13 cellular contexts compared by ENCODE assay signal in genomic region chr1:206459703-206460102, GRCh38. TPM values are rescaled to one million over a fixed set of nuclear protein-coding genes. Genes with fewer than 3 reads are reported as not detected.
DNase-seq lines count a peak whose midpoint lies in the region; ATAC-seq and TF ChIP-seq lines count a peak whose summit lies in the region.
"Had no signal": no experiment of that assay in that cellular context is flagged by ENCODE, and none has a peak within 500 bp of the region (broad histone marks: within the 10 kb centered on the region; RNA-seq: fewer than 3 reads in every experiment).

No MANE protein-coding gene starts in this region.

- H3K9me3 ChIP-seq in heart right ventricle (no peaks in the 10 kb centered on the region), right atrium auricular region (no peaks in the 10 kb centered on the region), endodermal cell (ENCODE audit: control insufficient read depth, low read length) (no peaks in the 10 kb centered on the region), ovary (no peaks in the 10 kb centered on the region)
- H3K9me3 ChIP-seq: BLaER1 treated with 17β-estradiol and CSF1 and Interleukin-3, amounts not matched to agents 10 nM and 100 nM had no signal

- ATAC-seq in heart right ventricle: no peak
- ATAC-seq in WTC11: no peak
- ATAC-seq in stimulated activated effector memory CD8-positive, alpha-beta T cell treated with anti-CD3 and anti-CD28 coated beads, Interleukin-12 subunit alpha, Interleukin-12 subunit beta, amount 100 ng/mL, for 72 hours: no peak

- H3K36me3 ChIP-seq in heart right ventricle (peaks cover 0 to 56% (median 4%) of the 10 kb centered on the region in 9 donors), right atrium auricular region (peaks cover 22% of the 10 kb centered on the region), endodermal cell (ENCODE audit: control insufficient read depth, insufficient read depth, low read length) (peaks cover 89% of the 10 kb centered on the region), ovary (no peaks in the 10 kb centered on the region)

- H3K36me3 Mint-ChIP-seq in WTC11: peaks cover 33% of the 10 kb centered on the region
- peaks cover 73% of the 10 kb centered on the region for H3K36me3 Mint-ChIP-seq in endodermal cell (ENCODE audit: low read depth)
- H3K36me3 Mint-ChIP-seq in stimulated activated effector memory CD8-positive, alpha-beta T cell treated with anti-CD3 and anti-CD28 coated beads, Interleukin-12 subunit alpha, Interleukin-12 subunit beta, amount 100 ng/mL, for 72 hours: no peaks in the 10 kb centered on the region

- no peak for TF ChIP-seq EP300 in ovary (IDR thresholded peaks at IDR 0.05)

- H3K4me3 ChIP-seq in heart right ventricle (no peak overlapping the region), right atrium auricular region (no peak overlapping the region), endodermal cell (ENCODE audit: low read length) (no peak overlapping the region), ovary (no peak overlapping the region)
- H3K4me3 ChIP-seq: BLaER1 treated with 17β-estradiol and CSF1 and Interleukin-3, amounts not matched to agents 10 nM and 100 nM had no signal

- CTCF ChIA-PET in WTC11 (lab: Charles Lee): interaction anchor here (0.6 to 1.7 kb wide), 3 partner anchors 10 to 20 kb away, joined by 4 to 8 read pairs (median 5); partner anchors contain the start of gene IKBKE

- TF ChIP-seq CTCF in heart right ventricle (IDR thresholded peaks at IDR 0.05) (no peak), right atrium auricular region (IDR thresholded peaks at IDR 0.05) (no peak), WTC11 (IDR thresholded peaks at IDR 0.05) (no peak), endodermal cell (conservative IDR thresholded peaks at IDR 0.05) (no peak), ovary (IDR thresholded peaks at IDR 0.05) (no peak)

- H3K4me1 ChIP-seq in heart right ventricle: peaks cover 5 to 66% (median 47%) of the 10 kb centered on the region in 9 donors
- H3K4me1 ChIP-seq in right atrium auricular region: peaks cover 0 to 27% of the 10 kb centered on the region in 2 donors
- no peaks in the 10 kb centered on the region for H3K4me1 ChIP-seq in endodermal cell (ENCODE audit: control insufficient read depth, insufficient read depth, low read length)
- H3K4me1 ChIP-seq in ovary (ENCODE audit: insufficient read depth): no peaks in the 10 kb centered on the region

- POLR2A ChIA-PET in WTC11 (lab: Charles Lee): no interaction called here

- no peak for TF ChIP-seq POLR2A in ovary (IDR thresholded peaks at IDR 0.05)

- DNase-seq in heart right ventricle (no peak), right atrium auricular region (ENCODE audit: low spot score) (no peak), WTC11 (ENCODE audit: low spot score) (no peak), endodermal cell (no peak), ovary (no peak), NCI-H1930 (lab: John Stamatoyannopoulos, UW) (no peak), kidney glomerular epithelial cell (lab: John Stamatoyannopoulos, UW) (no peak)
- no peak for DNase-seq in stimulated activated effector memory CD8-positive, alpha-beta T cell treated with anti-CD3 and anti-CD28 coated beads, Interleukin-12 subunit alpha, Interleukin-12 subunit beta, amount 100 ng/mL, for 72 hours (ENCODE audit: low spot score in 2 of 2)
- DNase-seq: ACHN; CD4-positive, CD25-positive, alpha-beta regulatory T cell; DMS53 had no signal

- intact Hi-C loops in heart right ventricle (cut with DNase I) (no loop called here), ovary (cut with DNase I) (no loop called here)

- H3K27me3 ChIP-seq in heart right ventricle (no peaks in the 10 kb centered on the region), right atrium auricular region (no peaks in the 10 kb centered on the region), endodermal cell (ENCODE audit: control insufficient read depth, insufficient read depth, low read length, poor library complexity, severe bottlenecking) (no peaks in the 10 kb centered on the region), ovary (no peaks in the 10 kb centered on the region)
- H3K27me3 ChIP-seq: BLaER1 treated with 17β-estradiol and CSF1 and Interleukin-3, amounts not matched to agents 10 nM and 100 nM had no signal

- WGBS in heart right ventricle, 2 donors: 97 to 98% methylated on average over 4 of the region's 4 CpGs
- WGBS in endodermal cell (ENCODE audit: insufficient coverage in 1 of 2, insufficient read length in 1 of 2), 2 experiments: 88 to 95% methylated on average over 2 to 4 of the region's 4 CpGs
- 91 to 96% (median 96%) methylated on average over 4 of the region's 4 CpGs for WGBS in ovary, 3 donors

- 0 out of 2 replicates have a peak overlapping the region, but pooled peaks have one; percentile 12 for H3K27ac Mint-ChIP-seq in WTC11
- peak overlapping the region; percentile 8 for H3K27ac Mint-ChIP-seq in endodermal cell
- H3K27ac Mint-ChIP-seq in stimulated activated effector memory CD8-positive, alpha-beta T cell treated with anti-CD3 and anti-CD28 coated beads, Interleukin-12 subunit alpha, Interleukin-12 subunit beta, amount 100 ng/mL, for 72 hours: peak overlapping the region; percentile 14
- H3K27ac Mint-ChIP-seq: CD4-positive, CD25-positive, alpha-beta regulatory T cell had no signal

- peak overlapping the region in 8 of 10 donors; percentile 9 to 86 (median 73) for H3K27ac ChIP-seq in heart right ventricle
- peak overlapping the region in 1 of 2 donors; percentile 30 for H3K27ac ChIP-seq in right atrium auricular region
- H3K27ac ChIP-seq in endodermal cell (ENCODE audit: low read depth, low read length): no peak overlapping the region
- no peak overlapping the region for H3K27ac ChIP-seq in ovary
- H3K27ac ChIP-seq: HL-60 had no signal

- H3K9me3 Mint-ChIP-seq in WTC11 (no peaks in the 10 kb centered on the region), endodermal cell (no peaks in the 10 kb centered on the region)
- no peaks in the 10 kb centered on the region for H3K9me3 Mint-ChIP-seq in stimulated activated effector memory CD8-positive, alpha-beta T cell treated with anti-CD3 and anti-CD28 coated beads, Interleukin-12 subunit alpha, Interleukin-12 subunit beta, amount 100 ng/mL, for 72 hours
- H3K9me3 Mint-ChIP-seq: CD4-positive, CD25-positive, alpha-beta regulatory T cell had no signal

- H3K4me3 Mint-ChIP-seq in WTC11 (no peak overlapping the region), endodermal cell (no peak overlapping the region)
- no peak overlapping the region for H3K4me3 Mint-ChIP-seq in stimulated activated effector memory CD8-positive, alpha-beta T cell treated with anti-CD3 and anti-CD28 coated beads, Interleukin-12 subunit alpha, Interleukin-12 subunit beta, amount 100 ng/mL, for 72 hours

- H3K4me1 Mint-ChIP-seq in WTC11 (peaks cover 16% of the 10 kb centered on the region), endodermal cell (no peaks in the 10 kb centered on the region)
- H3K4me1 Mint-ChIP-seq in stimulated activated effector memory CD8-positive, alpha-beta T cell treated with anti-CD3 and anti-CD28 coated beads, Interleukin-12 subunit alpha, Interleukin-12 subunit beta, amount 100 ng/mL, for 72 hours: peaks cover 29% of the 10 kb centered on the region

- H3K27me3 Mint-ChIP-seq in WTC11 (ENCODE audit: low read depth) (no peaks in the 10 kb centered on the region), endodermal cell (ENCODE audit: insufficient read depth) (no peaks in the 10 kb centered on the region)
- H3K27me3 Mint-ChIP-seq: CD4-positive, CD25-positive, alpha-beta regulatory T cell had no signal

- H3K9ac ChIP-seq in endodermal cell (ENCODE audit: extremely low read depth, low read length, poor library complexity, severe bottlenecking): no peak overlapping the region

TF ChIP-seq in WTC11, 78 proteins besides CTCF, POLR2A, EP300 and RAD21 (continues in another document):
- no peak for TF ChIP-seq ETV6 (CRISPR knock-in tag; IDR thresholded peaks at IDR 0.05)
- no peak for TF ChIP-seq ZBTB21 (CRISPR knock-in tag; IDR thresholded peaks at IDR 0.05; ENCODE audit: borderline replicate concordance)
- TF ChIP-seq, protein P1, sequence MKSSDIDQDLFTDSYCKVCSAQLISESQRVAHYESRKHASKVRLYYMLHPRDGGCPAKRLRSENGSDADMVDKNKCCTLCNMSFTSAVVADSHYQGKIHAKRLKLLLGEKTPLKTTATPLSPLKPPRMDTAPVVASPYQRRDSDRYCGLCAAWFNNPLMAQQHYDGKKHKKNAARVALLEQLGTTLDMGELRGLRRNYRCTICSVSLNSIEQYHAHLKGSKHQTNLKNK (CRISPR knock-in tag; IDR thresholded peaks at IDR 0.05): no peak
- no peak for TF ChIP-seq ATF1 (CRISPR knock-in tag; IDR thresholded peaks at IDR 0.05)
- no peak for TF ChIP-seq RORB (CRISPR knock-in tag; IDR thresholded peaks at IDR 0.05)
- no peak for TF ChIP-seq ZNF219 (CRISPR knock-in tag; IDR thresholded peaks at IDR 0.05; ENCODE audit: borderline replicate concordance)

RNA-seq across cellular contexts. Expression of gene IKBKE, which starts 10.6 kb away (rescaled TPM):
- total RNA-seq in heart right ventricle: 1 to 10 TPM in 3 of 10 donors, under 1 TPM in 7; 0.49 to 5.4 (median 0.79) TPM
- under 1 TPM; 0.29 to 0.87 TPM for polyA plus RNA-seq in heart right ventricle
- total RNA-seq in right atrium auricular region: 1 to 10 TPM; 1.3 to 3.2 TPM
- total RNA-seq in WTC11 (2021): 7.8 to 8.1 TPM (median 8.0 TPM) in 3 replicates
- 1 to 10 TPM; 5.0 to 8.5 TPM for total RNA-seq in endodermal cell
- 2.7 TPM for polyA plus RNA-seq in endodermal cell (2013, experiment 1 of 2)
- 1.9 TPM for polyA plus RNA-seq in endodermal cell (2013, experiment 2 of 2)
- 1 to 10 TPM in 6 of 7 donors, under 1 TPM in 1; 0.86 to 3.9 (median 2.6) TPM for total RNA-seq in ovary
- polyA plus RNA-seq in ovary: 1 to 10 TPM; 1.2 to 1.3 TPM

RNA-seq across cellular contexts. Expression of gene RASSF5, which starts 47.6 kb away (rescaled TPM):
- total RNA-seq in heart right ventricle: 10 to 100 TPM in 3 of 10 donors, 1 to 10 TPM in 7; 5.0 to 26.0 (median 7.0) TPM
- polyA plus RNA-seq in heart right ventricle: 1 to 10 TPM in 1 of 2 donors, under 1 TPM in 1; 0.90 to 2.4 TPM
- 10 to 100 TPM in 1 of 2 donors, 1 to 10 TPM in 1; 9.9 to 17.5 TPM for total RNA-seq in right atrium auricular region
- total RNA-seq in WTC11 (2021): 1.7 to 2.1 TPM (median 1.7 TPM) in 3 replicates
- total RNA-seq in endodermal cell: under 1 TPM; 0.20 to 0.26 TPM
- 0.50 TPM for polyA plus RNA-seq in endodermal cell (2013, experiment 1 of 2)
- 0.75 TPM for polyA plus RNA-seq in endodermal cell (2013, experiment 2 of 2)
- 10 to 100 TPM in 1 of 7 donors, 1 to 10 TPM in 6; 1.9 to 11.8 (median 5.3) TPM for total RNA-seq in ovary
- 1 to 10 TPM; 1.8 to 9.0 TPM for polyA plus RNA-seq in ovary

Comparison
In these comparisons a context has a peak if more than half of its experiments do, and no peak if none do; other contexts are left out.
1. H3K27ac ChIP-seq: peak in heart right ventricle (8 of 10); none in endodermal cell (single experiment) and ovary (0 of 2).
2. Peak in every context shown above with its lines, with median percentiles within 50 percentile points of each other: H3K27ac Mint-ChIP-seq.